ENCODE assay signal across 15 cellular contexts in genomic region chr11:121337740-121338272, GRCh38. TPM values are rescaled to one million over a fixed set of nuclear protein-coding genes. Genes with fewer than 3 reads are reported as not detected.
A peak's percentile ranks its signal among the peaks of the same experiment; 100 is the strongest.
DNase-seq lines count a peak whose midpoint lies in the region; ATAC-seq and TF ChIP-seq lines count a peak whose summit lies in the region.
"Had no signal": no experiment of that assay in that cellular context is flagged by ENCODE, and none has a peak within 500 bp of the region (broad histone marks: within the 10 kb centered on the region; RNA-seq: fewer than 3 reads in every experiment).

No MANE protein-coding gene starts in this region.

- DNase-seq in Ammon's horn (ENCODE audit: low spot score) (peak; percentile 59), left lung (no peak), vagina (ENCODE audit: extremely low spot score in 2 of 2) (no peak), NCI-H1092 treated with DMSO at 0.1 percent for 48 hours (lab: John Stamatoyannopoulos, UW) (no peak)
- no peak for DNase-seq in activated effector memory CD4-positive, alpha-beta T cell treated with Interleukin-2 at 50 U/mL for 16 hours
- DNase-seq: activated CD4-positive, alpha-beta T cell treated with anti-CD3 and anti-CD28 coated beads, Interleukin-2, amount 50 U/mL, for 48 hours; CD4-positive, alpha-beta T cell; erythroblast; glutamatergic neuron; NCI-H1417 had no signal

- H3K9ac ChIP-seq in OCI-LY3 (ENCODE audit: low read length): peak overlapping the region; percentile 53

- no peaks in the 10 kb centered on the region for H3K79me2 ChIP-seq in OCI-LY3 (ENCODE audit: low read length)

- H3K9me3 ChIP-seq in OCI-LY3 (ENCODE audit: insufficient read depth, low read length) (no peaks in the 10 kb centered on the region), left lung (no peaks in the 10 kb centered on the region), vagina (no peaks in the 10 kb centered on the region)

- ATAC-seq in HG02610 (IDR thresholded peaks at IDR 0.05; ENCODE audit: unreplicated experiment) (peak; percentile 8), left lung (peak; percentile 34), GM18868 (IDR thresholded peaks at IDR 0.05; ENCODE audit: unreplicated experiment) (no peak)
- ATAC-seq: K562 had no signal

- intact Hi-C loops in left lung (cut with DNase I): no loop called here
- intact Hi-C loops in vagina (cut with DNase I): no loop called here

- H3K27me3 ChIP-seq in OCI-LY3 (ENCODE audit: low read depth, low read length) (no peaks in the 10 kb centered on the region), left lung (no peaks in the 10 kb centered on the region), vagina (no peaks in the 10 kb centered on the region)

- no peak for TF ChIP-seq POLR2A in vagina (IDR thresholded peaks at IDR 0.05)

- no peaks in the 10 kb centered on the region for H4K20me1 ChIP-seq in OCI-LY3 (ENCODE audit: insufficient read depth, low read length)

- H3K4me3 ChIP-seq in OCI-LY3 (ENCODE audit: low read length): peak overlapping the region; percentile 5
- no peak overlapping the region for H3K4me3 ChIP-seq in left lung
- no peak overlapping the region for H3K4me3 ChIP-seq in vagina
- H3K4me3 ChIP-seq: K562, SK-N-MC had no signal

- TF ChIP-seq CTCF in OCI-LY3 (IDR thresholded peaks at IDR 0.05; ENCODE audit: low read depth, low read length) (no peak), left lung (IDR thresholded peaks at IDR 0.05) (no peak), vagina (IDR thresholded peaks at IDR 0.05) (no peak)

- H3K4me1 ChIP-seq in OCI-LY3 (ENCODE audit: low read length): peaks cover 89% of the 10 kb centered on the region
- peaks cover 0 to 19% of the 10 kb centered on the region in 2 donors for H3K4me1 ChIP-seq in left lung
- no peaks in the 10 kb centered on the region for H3K4me1 ChIP-seq in vagina

- no peaks in the 10 kb centered on the region for H3K36me3 ChIP-seq in OCI-LY3 (replicated peaks; ENCODE audit: low read depth, low read length)
- H3K36me3 ChIP-seq in left lung: no peaks in the 10 kb centered on the region
- no peaks in the 10 kb centered on the region for H3K36me3 ChIP-seq in vagina

- H3K4me2 ChIP-seq in OCI-LY3 (ENCODE audit: low read length): peak overlapping the region; percentile 62

- H3K27ac ChIP-seq in OCI-LY3 (ENCODE audit: low read length): peak overlapping the region; percentile 83
- H3K27ac ChIP-seq in left lung: no peak overlapping the region
- H3K27ac ChIP-seq in vagina: no peak overlapping the region
- H3K27ac ChIP-seq: SK-N-MC had no signal

- H2AFZ ChIP-seq in OCI-LY3 (ENCODE audit: low read depth, low read length): peak overlapping the region; percentile 8; the same call in 1 of the 2 replicates

RNA-seq across cellular contexts. Expression of gene SC5D, which starts 45.2 kb away (rescaled TPM):
- total RNA-seq in left lung (10 to 100 TPM; 60.4 to 79.1 TPM), vagina (86.7 TPM)
